Comparison of ENCODE assay signal across 1 cellular context in genomic region chr13:109870281-109871017, GRCh38.
TF ChIP-seq lines count a peak whose summit lies in the region.

No MANE protein-coding gene starts in this region.

TF ChIP-seq in WTC11, 78 proteins besides CTCF, POLR2A, EP300 and RAD21 (continued from another document):
- no peak for TF ChIP-seq MLX (CRISPR knock-in tag; IDR thresholded peaks at IDR 0.05)
- TF ChIP-seq ZNF219 (CRISPR knock-in tag; IDR thresholded peaks at IDR 0.05; ENCODE audit: borderline replicate concordance) = no peak
- TF ChIP-seq MXD4 (CRISPR knock-in tag; IDR thresholded peaks at IDR 0.05; ENCODE audit: borderline replicate concordance) = no peak
- TF ChIP-seq, protein P1, sequence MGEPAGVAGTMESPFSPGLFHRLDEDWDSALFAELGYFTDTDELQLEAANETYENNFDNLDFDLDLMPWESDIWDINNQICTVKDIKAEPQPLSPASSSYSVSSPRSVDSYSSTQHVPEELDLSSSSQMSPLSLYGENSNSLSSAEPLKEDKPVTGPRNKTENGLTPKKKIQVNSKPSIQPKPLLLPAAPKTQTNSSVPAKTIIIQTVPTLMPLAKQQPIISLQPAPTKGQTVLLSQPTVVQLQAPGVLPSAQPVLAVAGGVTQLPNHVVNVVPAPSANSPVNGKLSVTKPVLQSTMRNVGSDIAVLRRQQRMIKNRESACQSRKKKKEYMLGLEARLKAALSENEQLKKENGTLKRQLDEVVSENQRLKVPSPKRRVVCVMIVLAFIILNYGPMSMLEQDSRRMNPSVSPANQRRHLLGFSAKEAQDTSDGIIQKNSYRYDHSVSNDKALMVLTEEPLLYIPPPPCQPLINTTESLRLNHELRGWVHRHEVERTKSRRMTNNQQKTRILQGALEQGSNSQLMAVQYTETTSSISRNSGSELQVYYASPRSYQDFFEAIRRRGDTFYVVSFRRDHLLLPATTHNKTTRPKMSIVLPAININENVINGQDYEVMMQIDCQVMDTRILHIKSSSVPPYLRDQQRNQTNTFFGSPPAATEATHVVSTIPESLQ (CRISPR knock-in tag; IDR thresholded peaks at IDR 0.05) = no peak
- TF ChIP-seq, protein P2, sequence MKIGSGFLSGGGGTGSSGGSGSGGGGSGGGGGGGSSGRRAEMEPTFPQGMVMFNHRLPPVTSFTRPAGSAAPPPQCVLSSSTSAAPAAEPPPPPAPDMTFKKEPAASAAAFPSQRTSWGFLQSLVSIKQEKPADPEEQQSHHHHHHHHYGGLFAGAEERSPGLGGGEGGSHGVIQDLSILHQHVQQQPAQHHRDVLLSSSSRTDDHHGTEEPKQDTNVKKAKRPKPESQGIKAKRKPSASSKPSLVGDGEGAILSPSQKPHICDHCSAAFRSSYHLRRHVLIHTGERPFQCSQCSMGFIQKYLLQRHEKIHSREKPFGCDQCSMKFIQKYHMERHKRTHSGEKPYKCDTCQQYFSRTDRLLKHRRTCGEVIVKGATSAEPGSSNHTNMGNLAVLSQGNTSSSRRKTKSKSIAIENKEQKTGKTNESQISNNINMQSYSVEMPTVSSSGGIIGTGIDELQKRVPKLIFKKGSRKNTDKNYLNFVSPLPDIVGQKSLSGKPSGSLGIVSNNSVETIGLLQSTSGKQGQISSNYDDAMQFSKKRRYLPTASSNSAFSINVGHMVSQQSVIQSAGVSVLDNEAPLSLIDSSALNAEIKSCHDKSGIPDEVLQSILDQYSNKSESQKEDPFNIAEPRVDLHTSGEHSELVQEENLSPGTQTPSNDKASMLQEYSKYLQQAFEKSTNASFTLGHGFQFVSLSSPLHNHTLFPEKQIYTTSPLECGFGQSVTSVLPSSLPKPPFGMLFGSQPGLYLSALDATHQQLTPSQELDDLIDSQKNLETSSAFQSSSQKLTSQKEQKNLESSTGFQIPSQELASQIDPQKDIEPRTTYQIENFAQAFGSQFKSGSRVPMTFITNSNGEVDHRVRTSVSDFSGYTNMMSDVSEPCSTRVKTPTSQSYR (CRISPR knock-in tag; IDR thresholded peaks at IDR 0.05) = no peak
